16 cellular contexts compared by ENCODE assay signal in genomic region chr2:232276084-232276738, GRCh38.
DNase-seq lines count a peak whose midpoint lies in the region; ATAC-seq, FAIRE-seq and TF ChIP-seq lines count a peak whose summit lies in the region.
"Had no signal": no experiment of that assay in that cellular context is flagged by ENCODE, and none has a peak within 500 bp of the region (broad histone marks: within the 10 kb centered on the region; RNA-seq: fewer than 3 reads in every experiment).

No MANE protein-coding gene starts in this region.

- FAIRE-seq in GM12878 (lab: Jason Lieb, UNC), result no peak
- FAIRE-seq: pancreas had no signal

- no peak for TF ChIP-seq EP300 in GM12878 (IDR thresholded peaks at IDR 0.05; ENCODE audit: borderline replicate concordance in 1 of 2, control insufficient read depth in 1 of 2, low read depth in 2 of 2, low read length in 2 of 2)

- in situ Hi-C loops in GM12878 (cut with MboI), result no loop called here

- H3K9me3 ChIP-seq in GM12878 (replicated peaks; ENCODE audit: control insufficient read depth, insufficient read depth, low read length), result no peaks in the 10 kb centered on the region; the same call in 2 of the 3 replicates
- H3K9me3 ChIP-seq in mucosa of rectum (ENCODE audit: control insufficient read depth in 2 of 2, low read length in 2 of 2), result no peaks in the 10 kb centered on the region
- H3K9me3 ChIP-seq in effector memory CD4-positive, alpha-beta T cell (ENCODE audit: control insufficient read depth, low read length), result no peaks in the 10 kb centered on the region
- H3K9me3 ChIP-seq in WERI-Rb-1 (ENCODE audit: severe bottlenecking), result no peaks in the 10 kb centered on the region
- H3K9me3 ChIP-seq: pancreas had no signal

- H3K4me1 ChIP-seq in GM12878 (ENCODE audit: control insufficient read depth, insufficient read depth, low read length), result peaks cover 10% of the 10 kb centered on the region
- no peaks in the 10 kb centered on the region for H3K4me1 ChIP-seq in mucosa of rectum (ENCODE audit: control insufficient read depth in 2 of 2, insufficient read depth in 2 of 2, low read length in 2 of 2)
- no peaks in the 10 kb centered on the region for H3K4me1 ChIP-seq in effector memory CD4-positive, alpha-beta T cell (ENCODE audit: control insufficient read depth, insufficient read depth, low read length, poor library complexity, severe bottlenecking)
- H3K4me1 ChIP-seq: pancreas had no signal

- no peak for TF ChIP-seq POLR2A in GM12878 (IDR thresholded peaks at IDR 0.05; ENCODE audit: low read depth, low read length)

- DNase-seq in GM12878 (ENCODE audit: low read depth, low spot score), result no peak
- DNase-seq in kidney glomerular epithelial cell (lab: John Stamatoyannopoulos, UW), result no peak
- no peak for DNase-seq in effector memory CD4-positive, alpha-beta T cell
- no peak for DNase-seq in WERI-Rb-1
- DNase-seq: activated CD4-positive, alpha-beta memory T cell treated with anti-CD3 and anti-CD28 coated beads for 36 hours; aorta; NCI-H1105; NK-92 treated with Interleukin-12 subunit alpha and Interleukin-12 subunit beta, amount 100 ng/mL, for 24 hours; pancreas; SHP77 treated with DMSO at 0.1 percent for 48 hours; T1000 had no signal

- no peak overlapping the region for H3K4me3 ChIP-seq in GM12878
- H3K4me3 ChIP-seq in mucosa of rectum (ENCODE audit: low read length in 2 of 2), result no peak overlapping the region
- no peak overlapping the region for H3K4me3 ChIP-seq in effector memory CD4-positive, alpha-beta T cell (ENCODE audit: insufficient read depth, low read depth, low read length, poor library complexity, severe bottlenecking)
- H3K4me3 ChIP-seq in WERI-Rb-1 (ENCODE audit: low read depth, low read length), result no peak overlapping the region
- H3K4me3 ChIP-seq: dorsolateral prefrontal cortex, pancreas had no signal

- H2AFZ ChIP-seq in GM12878 (ENCODE audit: control insufficient read depth, low read depth, low read length), result no peak overlapping the region; the same call in 1 of the 2 replicates

- H4K20me1 ChIP-seq in GM12878 (ENCODE audit: control insufficient read depth, insufficient read depth), result no peaks in the 10 kb centered on the region

- peaks cover 0 to 1% of the 10 kb centered on the region in 2 experiments; a peak in 2 of 4 replicates for H3K36me3 ChIP-seq in GM12878 (ENCODE audit: control insufficient read depth in 2 of 2, insufficient read depth in 2 of 2, low read length in 1 of 2)
- H3K36me3 ChIP-seq in mucosa of rectum (ENCODE audit: control insufficient read depth in 2 of 2, insufficient read depth in 2 of 2, low read length in 2 of 2), result peaks cover 0 to 12% of the 10 kb centered on the region in 2 donors
- H3K36me3 ChIP-seq in effector memory CD4-positive, alpha-beta T cell (ENCODE audit: control insufficient read depth, insufficient read depth, low read length), result peaks cover 4% of the 10 kb centered on the region
- H3K36me3 ChIP-seq in WERI-Rb-1, result no peaks in the 10 kb centered on the region
- H3K36me3 ChIP-seq: pancreas had no signal

- RAD21 ChIA-PET in GM12878 (lab: Charles Lee; ENCODE audit: unreplicated experiment), result interaction anchor here (1.3 kb wide), 1 partner anchor 353 kb away, joined by 3 read pairs; no protein-coding TSS in a partner anchor

- POLR2A ChIA-PET in GM12878 (lab: Charles Lee), result no interaction called here

- H3K9ac ChIP-seq in GM12878 (ENCODE audit: control insufficient read depth, insufficient read depth, low read length) (0 out of 2 replicates have a peak overlapping the region, but pooled peaks have one; percentile 26), mucosa of rectum (ENCODE audit: low read depth in 1 of 2, low read length in 2 of 2) (no peak overlapping the region)

- H3K4me2 ChIP-seq in GM12878 (ENCODE audit: control insufficient read depth, insufficient read depth), result no peak overlapping the region

- ATAC-seq in GM19035 (IDR thresholded peaks at IDR 0.05; ENCODE audit: unreplicated experiment), result peak; percentile 47
- ATAC-seq in HG03342 (IDR thresholded peaks at IDR 0.05; ENCODE audit: unreplicated experiment), result peak; percentile 66
- peak; percentile 93 for ATAC-seq in GM12878
- ATAC-seq in HG02981 (IDR thresholded peaks at IDR 0.05; ENCODE audit: unreplicated experiment), result no peak
- ATAC-seq: pancreas had no signal

- WGBS in GM12878 (ENCODE audit: insufficient coverage, insufficient replicate concordance, low lambda C conversion rate, missing lambda C conversion rate), result 64% methylated on average over 8 of the region's 8 CpGs

- no peaks in the 10 kb centered on the region for H3K79me2 ChIP-seq in GM12878 (ENCODE audit: control insufficient read depth, insufficient read depth, low read length)

- CTCF ChIA-PET in GM12878 (lab: Yijun Ruan, JAX), result interaction anchor here (0.7 to 2.5 kb wide), 5 partner anchors 16 to 376 kb away, joined by 3 to 17 read pairs (median 4); no protein-coding TSS in a partner anchor

- TF ChIP-seq CTCF in GM12878 (IDR thresholded peaks at IDR 0.05 in 2 of 3, conservative IDR thresholded peaks at IDR 0.05 in 1 of 3; ENCODE audit: control insufficient read depth in 2 of 3, extremely low read depth in 1 of 3, insufficient read depth in 1 of 3, low read depth in 3 of 3, low read length in 3 of 3) (no peak), WERI-Rb-1 (IDR thresholded peaks at IDR 0.05; ENCODE audit: low read depth, low read length) (no peak)

- no peak for TF ChIP-seq RAD21 in GM12878 (IDR thresholded peaks at IDR 0.05; ENCODE audit: insufficient read depth, low read depth, low read length)

- intact Hi-C loops in GM12878 (cut with micrococcal nuclease; ENCODE audit: unreplicated experiment), result no loop called here

- peak overlapping the region; percentile 9; the same call in 1 of the 2 replicates for H3K27ac ChIP-seq in GM12878 (ENCODE audit: control insufficient read depth, insufficient read depth)
- peak overlapping the region; percentile 40 to 42 for H3K27ac ChIP-seq in mucosa of rectum (ENCODE audit: low read depth in 2 of 2, low read length in 2 of 2)
- no peak overlapping the region for H3K27ac ChIP-seq in effector memory CD4-positive, alpha-beta T cell (ENCODE audit: insufficient read depth, low read length, poor library complexity, severe bottlenecking)
- H3K27ac ChIP-seq in WERI-Rb-1, result no peak overlapping the region
- H3K27ac ChIP-seq: pancreas had no signal

- SMC1A ChIA-PET in GM12878 (lab: Charles Lee; ENCODE audit: uncharacterized antibody, unreplicated experiment), result interaction anchor here (0.6 to 1.5 kb wide), 8 partner anchors 8 to 134 kb away, joined by 3 to 4 read pairs (median 3); no protein-coding TSS in a partner anchor

- BruUV-seq in GM12878 (replicated peaks; lab: Mats Ljungman, UMichigan), result no TSS peak

- H3K27me3 ChIP-seq in GM12878 (replicated peaks in 1 of 2; ENCODE audit: control insufficient read depth in 2 of 2, insufficient read depth in 2 of 2, low read length in 1 of 2) (no peaks in the 10 kb centered on the region), mucosa of rectum (ENCODE audit: control insufficient read depth in 2 of 2, insufficient read depth in 2 of 2, low read length in 2 of 2) (no peaks in the 10 kb centered on the region), WERI-Rb-1 (ENCODE audit: insufficient read depth, low read depth, severe bottlenecking) (no peaks in the 10 kb centered on the region)
- H3K27me3 ChIP-seq in effector memory CD4-positive, alpha-beta T cell (replicated peaks; ENCODE audit: control insufficient read depth, insufficient read depth, low read length, poor library complexity, severe bottlenecking), result no peaks in the 10 kb centered on the region
- H3K27me3 ChIP-seq: dorsolateral prefrontal cortex, pancreas had no signal

TF ChIP-seq in GM12878, 131 proteins besides CTCF, POLR2A, EP300 and RAD21:
- no peak for TF ChIP-seq MXI1 (IDR thresholded peaks at IDR 0.05; ENCODE audit: low read depth, low read length)
- no peak for TF ChIP-seq ELK1 (IDR thresholded peaks at IDR 0.05; ENCODE audit: low read depth, low read length)
- no peak for TF ChIP-seq NR2F1 (conservative IDR thresholded peaks at IDR 0.05)
- no peak for TF ChIP-seq BHLHE40 (IDR thresholded peaks at IDR 0.05; ENCODE audit: borderline replicate concordance in 1 of 2, low read depth in 2 of 2, low read length in 1 of 2)
- TF ChIP-seq YBX1 (IDR thresholded peaks at IDR 0.05), result no peak
- TF ChIP-seq SUPT20H (IDR thresholded peaks at IDR 0.05; ENCODE audit: borderline replicate concordance, control insufficient read depth, low read depth, low read length), result no peak
- TF ChIP-seq ZNF274 (IDR thresholded peaks at IDR 0.05; ENCODE audit: insufficient read depth, insufficient read length), result no peak
- TF ChIP-seq MAX (IDR thresholded peaks at IDR 0.05; ENCODE audit: low read depth, low read length), result no peak
- TF ChIP-seq CBFB (IDR thresholded peaks at IDR 0.05; ENCODE audit: low read depth), result no peak
- no peak for TF ChIP-seq CHD1 (IDR thresholded peaks at IDR 0.05; ENCODE audit: low read depth, low read length)
- no peak for TF ChIP-seq EZH2 (IDR thresholded peaks at IDR 0.05; ENCODE audit: borderline replicate concordance, control insufficient read depth, low read depth, low read length)
- no peak for TF ChIP-seq HCFC1 (IDR thresholded peaks at IDR 0.05; ENCODE audit: low read length)
- TF ChIP-seq MTA3 (IDR thresholded peaks at IDR 0.05; ENCODE audit: borderline replicate concordance, low read length), result no peak
- no peak for TF ChIP-seq FOXK2 (IDR thresholded peaks at IDR 0.05)
- TF ChIP-seq KAT2A (conservative IDR thresholded peaks at IDR 0.05; ENCODE audit: control insufficient read depth, low read depth, low read length), result no peak

Comparison
In these comparisons a context has a peak if more than half of its experiments do, and no peak if none do; other contexts are left out.
1. H3K27ac ChIP-seq: peak in GM12878 (single experiment) and mucosa of rectum (2 of 2); none in effector memory CD4-positive, alpha-beta T cell (single experiment) and WERI-Rb-1 (single experiment).